In the genomic region with DNA sequence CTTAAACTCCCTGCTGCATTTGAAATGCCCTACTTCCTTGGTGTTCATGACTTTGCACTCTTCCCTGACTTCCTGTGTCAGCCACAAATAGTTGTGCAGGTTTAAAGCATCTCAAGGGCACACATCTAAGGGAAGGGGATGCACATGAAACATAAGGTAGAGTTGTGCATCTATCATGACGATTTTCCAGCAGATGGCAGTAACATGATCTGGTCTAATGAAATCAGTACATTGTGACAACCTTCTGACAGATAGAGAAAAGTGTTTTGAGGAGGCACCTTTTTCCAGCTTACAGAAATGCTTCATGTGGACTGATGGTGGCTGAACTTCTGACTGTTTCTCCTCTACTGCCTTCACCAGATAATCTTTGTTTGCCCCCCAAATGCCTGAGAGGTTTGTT, we compare ENCODE assay signal across 8 cellular contexts.
DNase-seq lines count a peak whose midpoint lies in the region; ATAC-seq and TF ChIP-seq lines count a peak whose summit lies in the region.

No MANE protein-coding gene starts in this region.

- H3F3A ChIP-seq in PC-3 (ENCODE audit: low read length, unreplicated experiment) = no peaks in the 10 kb centered on the region

- CTCF ChIA-PET in PC-3 (lab: Charles Lee) = interaction anchor here (1.3 kb wide), 1 partner anchor 85 kb away, joined by 4 read pairs; no protein-coding TSS in a partner anchor

- no peaks in the 10 kb centered on the region for H3K79me1 ChIP-seq in neuronal stem cell (ENCODE audit: low read depth, low read length)

- H3K18ac ChIP-seq in neuronal stem cell (ENCODE audit: low read length) = no peak overlapping the region

- no peak overlapping the region for H3K14ac ChIP-seq in neuronal stem cell (ENCODE audit: low read length)

- POLR2A ChIA-PET in PC-3 (lab: Charles Lee; ENCODE audit: unreplicated experiment) = no interaction called here

- H4K91ac ChIP-seq in neuronal stem cell (ENCODE audit: low read depth, low read length, poor library complexity) = no peak overlapping the region

- intact Hi-C loops in PC-3 (cut with micrococcal nuclease) = loop anchor here (1.0 to 5.0 kb wide), 5 partner anchors 85 to 590 kb away; partner anchors contain the start of gene B3GALT1

- H3K9me2 ChIP-seq in PC-3 (replicated peaks; ENCODE audit: low read length) = no peaks in the 10 kb centered on the region; the same call in 1 of the 2 replicates

- H4K8ac ChIP-seq in neuronal stem cell (ENCODE audit: low read depth, low read length) = no peak overlapping the region

- H2BK5ac ChIP-seq in neuronal stem cell (ENCODE audit: low read length) = no peak overlapping the region

- H3K23ac ChIP-seq in neuronal stem cell (ENCODE audit: low read depth, low read length, poor library complexity) = no peak overlapping the region

- H2BK120ac ChIP-seq in neuronal stem cell (ENCODE audit: low read depth, low read length) = no peak overlapping the region

- H3K4me3 ChIP-seq in PC-3 (ENCODE audit: low read length) = no peak overlapping the region
- no peak overlapping the region for H3K4me3 ChIP-seq in neuronal stem cell (ENCODE audit: low read length in 2 of 2)

- H3K4ac ChIP-seq in neuronal stem cell (ENCODE audit: low read length) = no peak overlapping the region

- H3K9me3 ChIP-seq in PC-3 (ENCODE audit: low read length) (no peaks in the 10 kb centered on the region), neuronal stem cell (replicated peaks in 1 of 2; ENCODE audit: control insufficient read depth in 2 of 2, insufficient read depth in 1 of 2, low read depth in 1 of 2, low read length in 2 of 2) (no peaks in the 10 kb centered on the region)

- H2AK5ac ChIP-seq in neuronal stem cell (ENCODE audit: low read depth, low read length) = no peak overlapping the region

- no TSS peak for BruUV-seq in PC-3 (replicated peaks; lab: Mats Ljungman, UMichigan)

- WGBS in neuronal stem cell (ENCODE audit: extremely low coverage in 2 of 2, insufficient read length in 2 of 2, insufficient replicate concordance in 1 of 2), 2 donors = no CpG with 5 or more reads among the region's 1 CpG

- peak; percentile 18; the same call in 1 of the 2 replicates for TF ChIP-seq CTCF in 22Rv1 (IDR thresholded peaks at IDR 0.05)
- peak; percentile 68 for TF ChIP-seq CTCF in PC-3 (conservative IDR thresholded peaks at IDR 0.05; ENCODE audit: low read depth, low read length)

- H3K27ac ChIP-seq in 22Rv1 (no peak overlapping the region), PC-3 (ENCODE audit: low read length) (no peak overlapping the region), neuronal stem cell (replicated peaks; ENCODE audit: low read length) (no peak overlapping the region)

- H2AFZ ChIP-seq in PC-3 (ENCODE audit: low read length) (no peak overlapping the region), neuronal stem cell (ENCODE audit: low read length) (no peak overlapping the region)

- H3K4me2 ChIP-seq in PC-3 (ENCODE audit: low read length) (no peak overlapping the region), neuronal stem cell (ENCODE audit: insufficient read depth, low read length, poor library complexity, severe bottlenecking) (no peak overlapping the region)

- no peak overlapping the region for H2BK12ac ChIP-seq in neuronal stem cell (ENCODE audit: low read length)

- H3K79me2 ChIP-seq in PC-3 (ENCODE audit: low read length) = no peaks in the 10 kb centered on the region

- H3K4me1 ChIP-seq in PC-3 (ENCODE audit: insufficient read depth, low read length) (peaks cover 3% of the 10 kb centered on the region; the same call in 1 of the 2 replicates), neuronal stem cell (ENCODE audit: control insufficient read depth in 2 of 2, insufficient read depth in 1 of 2, low read depth in 1 of 2, low read length in 2 of 2) (no peaks in the 10 kb centered on the region)

- H3K27me3 ChIP-seq in PC-3 (ENCODE audit: low read length) (no peaks in the 10 kb centered on the region), neuronal stem cell (ENCODE audit: control insufficient read depth in 3 of 3, insufficient read depth in 3 of 3, low read depth in 1 of 3, low read length in 3 of 3) (no peaks in the 10 kb centered on the region)

- H3K9ac ChIP-seq in PC-3 (ENCODE audit: low read length) (no peak overlapping the region), neuronal stem cell (ENCODE audit: low read depth, low read length, poor library complexity) (no peak overlapping the region)

- H3K36me3 ChIP-seq in PC-3 (ENCODE audit: low read depth, low read length) (no peaks in the 10 kb centered on the region), neuronal stem cell (replicated peaks in 1 of 2; ENCODE audit: control insufficient read depth in 2 of 2, insufficient read depth in 2 of 2, low read length in 2 of 2) (no peaks in the 10 kb centered on the region)

- H2BK15ac ChIP-seq in neuronal stem cell (ENCODE audit: low read length) = no peak overlapping the region

- DNase-seq in H4 (ENCODE audit: low spot score) (peak; percentile 16), PC-3 (peak; percentile 70), fibroblast of peridontal ligament (ENCODE audit: extremely low read depth) (peak; percentile 62), neuronal stem cell (ENCODE audit: low spot score) (no peak), NOMO-1 treated with dmso at 0.1 percent for 144 hours (lab: John Stamatoyannopoulos, UW; ENCODE audit: unreplicated experiment) (no peak)
- no peak for DNase-seq in stimulated activated CD4-positive, alpha-beta T cell treated with anti-CD3 and anti-CD28 coated beads, Interleukin-2, amount 100 ng/mL, for 48 hours

- ATAC-seq in PC-3 (peak; percentile 95), HG03354 (IDR thresholded peaks at IDR 0.05; ENCODE audit: poor library complexity, severe bottlenecking, unreplicated experiment) (no peak)

- no peaks in the 10 kb centered on the region for H4K20me1 ChIP-seq in PC-3 (ENCODE audit: low read length)

Comparison
In these comparisons a context has a peak if more than half of its experiments do, and no peak if none do; other contexts are left out.
1. DNase-seq: peak in H4 (single experiment), PC-3 (single experiment) and fibroblast of peridontal ligament (single experiment); none in stimulated activated CD4-positive, alpha-beta T cell treated with anti-CD3 and anti-CD28 coated beads, Interleukin-2, amount 100 ng/mL, for 48 hours (0 of 2), neuronal stem cell (single experiment) and NOMO-1 treated with dmso at 0.1 percent for 144 hours (single experiment).